Comparison of ENCODE assay signal across 1 cellular context in the genomic region with DNA sequence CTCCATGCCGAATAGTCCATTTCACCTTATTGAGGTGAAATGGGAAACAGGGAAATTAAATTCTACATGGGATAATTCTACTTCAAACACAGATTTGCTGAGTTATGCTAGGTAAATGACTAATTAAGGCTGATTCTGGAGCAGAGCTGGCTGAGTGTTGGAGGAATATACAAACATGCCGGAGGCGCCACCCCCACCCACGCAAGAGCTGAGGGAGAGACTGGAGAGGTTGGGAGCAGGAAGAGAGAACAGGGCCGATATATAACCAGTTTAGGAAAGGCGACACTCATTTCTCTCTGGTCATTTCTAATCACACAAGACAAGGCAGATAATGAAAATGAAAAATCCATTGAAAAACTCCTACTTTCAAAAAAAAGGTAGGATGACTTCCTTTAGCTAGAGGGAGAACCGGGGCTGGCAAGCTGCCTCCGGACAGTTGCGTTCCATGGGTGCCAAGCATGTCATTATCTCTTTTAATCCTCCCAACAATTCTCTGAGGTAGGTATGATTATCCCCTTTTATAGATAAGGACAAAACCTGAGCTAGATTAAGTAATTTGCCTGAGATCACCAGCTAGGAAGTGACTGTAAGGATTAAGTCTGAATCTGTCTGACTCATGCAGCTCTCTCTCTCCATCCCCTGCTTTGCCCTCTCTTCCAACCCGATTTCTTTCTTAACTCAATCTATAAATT.
A peak's percentile ranks its signal among the peaks of the same experiment; 100 is the strongest.
TF ChIP-seq lines count a peak whose summit lies in the region.

No MANE protein-coding gene starts in this region.

TF ChIP-seq in HEK293, 187 proteins besides CTCF, POLR2A, EP300 and RAD21 (continued from another document and continues in another):
- TF ChIP-seq ZBTB6 (tag by site-specific recombination; IDR thresholded peaks at IDR 0.05) (0 out of 2 replicates have a peak, but pooled peaks have one; percentile 2), EGR2 (tag by site-specific recombination; IDR thresholded peaks at IDR 0.05; ENCODE audit: low read depth) (peak; percentile 61; the same call in 1 of the 2 replicates), ZFP3 (tag by site-specific recombination; IDR thresholded peaks at IDR 0.05; ENCODE audit: low read depth) (no peak), ZNF692 (tag by site-specific recombination; IDR thresholded peaks at IDR 0.05) (0 out of 2 replicates have a peak, but pooled peaks have one; percentile 49), ZNF114 (tag by site-specific recombination; IDR thresholded peaks at IDR 0.05) (no peak), ZNF121 (tag by site-specific recombination; IDR thresholded peaks at IDR 0.05) (no peak), PATZ1 (tag by site-specific recombination; IDR thresholded peaks at IDR 0.05) (peak; percentile 22; the same call in 1 of the 2 replicates), ZNF600 (tag by site-specific recombination; IDR thresholded peaks at IDR 0.05) (peak; percentile 14; the same call in 1 of the 2 replicates), ZNF596 (tag by site-specific recombination; IDR thresholded peaks at IDR 0.05) (no peak; the same call in 1 of the 2 replicates), KLF16 (tag by site-specific recombination; IDR thresholded peaks at IDR 0.05) (no peak), ZNF292 (tag by site-specific recombination; IDR thresholded peaks at IDR 0.05; ENCODE audit: borderline replicate concordance, low read depth) (no peak), SALL2 (tag by site-specific recombination; IDR thresholded peaks at IDR 0.05; ENCODE audit: borderline replicate concordance) (no peak), ZNF560 (tag by site-specific recombination; IDR thresholded peaks at IDR 0.05; ENCODE audit: borderline replicate concordance) (no peak), GLIS1 (tag by site-specific recombination; IDR thresholded peaks at IDR 0.05) (peak; percentile 82), ZNF610 (tag by site-specific recombination; IDR thresholded peaks at IDR 0.05; ENCODE audit: borderline replicate concordance) (no peak), SCRT2 (tag by site-specific recombination; IDR thresholded peaks at IDR 0.05) (no peak), ZNF777 (tag by site-specific recombination; IDR thresholded peaks at IDR 0.05; ENCODE audit: borderline replicate concordance) (no peak), ZNF16 (tag by site-specific recombination; IDR thresholded peaks at IDR 0.05; ENCODE audit: low read depth) (no peak), SP2 (tag by site-specific recombination; IDR thresholded peaks at IDR 0.05) (no peak), RBAK (tag by site-specific recombination; IDR thresholded peaks at IDR 0.05) (no peak), ZNF624 (tag by site-specific recombination; IDR thresholded peaks at IDR 0.05) (no peak), ZNF248 (tag by site-specific recombination; IDR thresholded peaks at IDR 0.05) (no peak), TCF7L2 (IDR thresholded peaks at IDR 0.05; ENCODE audit: borderline replicate concordance, low read depth, low read length) (no peak), ZNF501 (tag by site-specific recombination; IDR thresholded peaks at IDR 0.05) (no peak)
- TF ChIP-seq, protein P1, sequence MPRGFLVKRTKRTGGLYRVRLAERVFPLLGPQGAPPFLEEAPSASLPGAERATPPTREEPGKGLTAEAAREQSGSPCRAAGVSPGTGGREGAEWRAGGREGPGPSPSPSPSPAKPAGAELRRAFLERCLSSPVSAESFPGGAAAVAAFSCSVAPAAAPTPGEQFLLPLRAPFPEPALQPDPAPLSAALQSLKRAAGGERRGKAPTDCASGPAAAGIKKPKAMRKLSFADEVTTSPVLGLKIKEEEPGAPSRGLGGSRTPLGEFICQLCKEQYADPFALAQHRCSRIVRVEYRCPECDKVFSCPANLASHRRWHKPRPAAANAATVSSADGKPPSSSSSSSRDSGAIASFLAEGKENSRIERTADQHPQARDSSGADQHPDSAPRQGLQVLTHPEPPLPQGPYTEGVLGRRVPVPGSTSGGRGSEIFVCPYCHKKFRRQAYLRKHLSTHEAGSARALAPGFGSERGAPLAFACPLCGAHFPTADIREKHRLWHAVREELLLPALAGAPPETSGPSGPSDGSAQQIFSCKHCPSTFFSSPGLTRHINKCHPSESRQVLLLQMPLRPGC (tag by site-specific recombination; IDR thresholded peaks at IDR 0.05): peak; percentile 89
- TF ChIP-seq, protein P2, sequence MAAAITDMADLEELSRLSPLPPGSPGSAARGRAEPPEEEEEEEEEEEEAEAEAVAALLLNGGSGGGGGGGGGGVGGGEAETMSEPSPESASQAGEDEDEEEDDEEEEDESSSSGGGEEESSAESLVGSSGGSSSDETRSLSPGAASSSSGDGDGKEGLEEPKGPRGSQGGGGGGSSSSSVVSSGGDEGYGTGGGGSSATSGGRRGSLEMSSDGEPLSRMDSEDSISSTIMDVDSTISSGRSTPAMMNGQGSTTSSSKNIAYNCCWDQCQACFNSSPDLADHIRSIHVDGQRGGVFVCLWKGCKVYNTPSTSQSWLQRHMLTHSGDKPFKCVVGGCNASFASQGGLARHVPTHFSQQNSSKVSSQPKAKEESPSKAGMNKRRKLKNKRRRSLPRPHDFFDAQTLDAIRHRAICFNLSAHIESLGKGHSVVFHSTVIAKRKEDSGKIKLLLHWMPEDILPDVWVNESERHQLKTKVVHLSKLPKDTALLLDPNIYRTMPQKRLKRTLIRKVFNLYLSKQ (tag by site-specific recombination; IDR thresholded peaks at IDR 0.05; ENCODE audit: borderline replicate concordance): no peak
- TF ChIP-seq, protein P3, sequence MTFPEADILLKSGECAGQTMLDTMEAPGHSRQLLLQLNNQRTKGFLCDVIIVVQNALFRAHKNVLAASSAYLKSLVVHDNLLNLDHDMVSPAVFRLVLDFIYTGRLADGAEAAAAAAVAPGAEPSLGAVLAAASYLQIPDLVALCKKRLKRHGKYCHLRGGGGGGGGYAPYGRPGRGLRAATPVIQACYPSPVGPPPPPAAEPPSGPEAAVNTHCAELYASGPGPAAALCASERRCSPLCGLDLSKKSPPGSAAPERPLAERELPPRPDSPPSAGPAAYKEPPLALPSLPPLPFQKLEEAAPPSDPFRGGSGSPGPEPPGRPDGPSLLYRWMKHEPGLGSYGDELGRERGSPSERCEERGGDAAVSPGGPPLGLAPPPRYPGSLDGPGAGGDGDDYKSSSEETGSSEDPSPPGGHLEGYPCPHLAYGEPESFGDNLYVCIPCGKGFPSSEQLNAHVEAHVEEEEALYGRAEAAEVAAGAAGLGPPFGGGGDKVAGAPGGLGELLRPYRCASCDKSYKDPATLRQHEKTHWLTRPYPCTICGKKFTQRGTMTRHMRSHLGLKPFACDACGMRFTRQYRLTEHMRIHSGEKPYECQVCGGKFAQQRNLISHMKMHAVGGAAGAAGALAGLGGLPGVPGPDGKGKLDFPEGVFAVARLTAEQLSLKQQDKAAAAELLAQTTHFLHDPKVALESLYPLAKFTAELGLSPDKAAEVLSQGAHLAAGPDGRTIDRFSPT (tag by site-specific recombination; IDR thresholded peaks at IDR 0.05): 0 out of 2 replicates have a peak, but pooled peaks have one; percentile 26
- TF ChIP-seq, protein P4, sequence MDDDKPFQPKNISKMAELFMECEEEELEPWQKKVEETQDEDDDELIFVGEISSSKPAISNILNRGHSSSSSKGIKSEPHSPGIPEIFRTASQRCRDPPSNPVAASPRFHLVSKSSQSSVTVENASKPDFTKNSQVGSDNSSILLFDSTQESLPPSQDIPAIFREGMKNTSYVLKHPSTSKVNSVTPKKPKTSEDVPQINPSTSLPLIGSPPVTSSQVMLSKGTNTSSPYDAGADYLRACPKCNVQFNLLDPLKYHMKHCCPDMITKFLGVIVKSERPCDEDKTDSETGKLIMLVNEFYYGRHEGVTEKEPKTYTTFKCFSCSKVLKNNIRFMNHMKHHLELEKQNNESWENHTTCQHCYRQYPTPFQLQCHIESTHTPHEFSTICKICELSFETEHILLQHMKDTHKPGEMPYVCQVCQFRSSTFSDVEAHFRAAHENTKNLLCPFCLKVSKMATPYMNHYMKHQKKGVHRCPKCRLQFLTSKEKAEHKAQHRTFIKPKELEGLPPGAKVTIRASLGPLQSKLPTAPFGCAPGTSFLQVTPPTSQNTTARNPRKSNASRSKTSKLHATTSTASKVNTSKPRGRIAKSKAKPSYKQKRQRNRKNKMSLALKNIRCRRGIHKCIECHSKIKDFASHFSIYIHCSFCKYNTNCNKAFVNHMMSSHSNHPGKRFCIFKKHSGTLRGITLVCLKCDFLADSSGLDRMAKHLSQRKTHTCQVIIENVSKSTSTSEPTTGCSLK (tag by site-specific recombination; IDR thresholded peaks at IDR 0.05): no peak
- TF ChIP-seq, protein P5, sequence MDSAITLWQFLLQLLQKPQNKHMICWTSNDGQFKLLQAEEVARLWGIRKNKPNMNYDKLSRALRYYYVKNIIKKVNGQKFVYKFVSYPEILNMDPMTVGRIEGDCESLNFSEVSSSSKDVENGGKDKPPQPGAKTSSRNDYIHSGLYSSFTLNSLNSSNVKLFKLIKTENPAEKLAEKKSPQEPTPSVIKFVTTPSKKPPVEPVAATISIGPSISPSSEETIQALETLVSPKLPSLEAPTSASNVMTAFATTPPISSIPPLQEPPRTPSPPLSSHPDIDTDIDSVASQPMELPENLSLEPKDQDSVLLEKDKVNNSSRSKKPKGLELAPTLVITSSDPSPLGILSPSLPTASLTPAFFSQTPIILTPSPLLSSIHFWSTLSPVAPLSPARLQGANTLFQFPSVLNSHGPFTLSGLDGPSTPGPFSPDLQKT (IDR thresholded peaks at IDR 0.05; ENCODE audit: borderline replicate concordance, low read depth, low read length): no peak
- TF ChIP-seq, protein P6, sequence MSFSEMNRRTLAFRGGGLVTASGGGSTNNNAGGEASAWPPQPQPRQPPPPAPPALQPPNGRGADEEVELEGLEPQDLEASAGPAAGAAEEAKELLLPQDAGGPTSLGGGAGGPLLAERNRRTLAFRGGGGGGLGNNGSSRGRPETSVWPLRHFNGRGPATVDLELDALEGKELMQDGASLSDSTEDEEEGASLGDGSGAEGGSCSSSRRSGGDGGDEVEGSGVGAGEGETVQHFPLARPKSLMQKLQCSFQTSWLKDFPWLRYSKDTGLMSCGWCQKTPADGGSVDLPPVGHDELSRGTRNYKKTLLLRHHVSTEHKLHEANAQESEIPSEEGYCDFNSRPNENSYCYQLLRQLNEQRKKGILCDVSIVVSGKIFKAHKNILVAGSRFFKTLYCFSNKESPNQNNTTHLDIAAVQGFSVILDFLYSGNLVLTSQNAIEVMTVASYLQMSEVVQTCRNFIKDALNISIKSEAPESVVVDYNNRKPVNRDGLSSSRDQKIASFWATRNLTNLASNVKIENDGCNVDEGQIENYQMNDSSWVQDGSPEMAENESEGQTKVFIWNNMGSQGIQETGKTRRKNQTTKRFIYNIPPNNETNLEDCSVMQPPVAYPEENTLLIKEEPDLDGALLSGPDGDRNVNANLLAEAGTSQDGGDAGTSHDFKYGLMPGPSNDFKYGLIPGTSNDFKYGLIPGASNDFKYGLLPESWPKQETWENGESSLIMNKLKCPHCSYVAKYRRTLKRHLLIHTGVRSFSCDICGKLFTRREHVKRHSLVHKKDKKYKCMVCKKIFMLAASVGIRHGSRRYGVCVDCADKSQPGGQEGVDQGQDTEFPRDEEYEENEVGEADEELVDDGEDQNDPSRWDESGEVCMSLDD (tag by site-specific recombination; IDR thresholded peaks at IDR 0.05): no peak
- TF ChIP-seq, protein P7, sequence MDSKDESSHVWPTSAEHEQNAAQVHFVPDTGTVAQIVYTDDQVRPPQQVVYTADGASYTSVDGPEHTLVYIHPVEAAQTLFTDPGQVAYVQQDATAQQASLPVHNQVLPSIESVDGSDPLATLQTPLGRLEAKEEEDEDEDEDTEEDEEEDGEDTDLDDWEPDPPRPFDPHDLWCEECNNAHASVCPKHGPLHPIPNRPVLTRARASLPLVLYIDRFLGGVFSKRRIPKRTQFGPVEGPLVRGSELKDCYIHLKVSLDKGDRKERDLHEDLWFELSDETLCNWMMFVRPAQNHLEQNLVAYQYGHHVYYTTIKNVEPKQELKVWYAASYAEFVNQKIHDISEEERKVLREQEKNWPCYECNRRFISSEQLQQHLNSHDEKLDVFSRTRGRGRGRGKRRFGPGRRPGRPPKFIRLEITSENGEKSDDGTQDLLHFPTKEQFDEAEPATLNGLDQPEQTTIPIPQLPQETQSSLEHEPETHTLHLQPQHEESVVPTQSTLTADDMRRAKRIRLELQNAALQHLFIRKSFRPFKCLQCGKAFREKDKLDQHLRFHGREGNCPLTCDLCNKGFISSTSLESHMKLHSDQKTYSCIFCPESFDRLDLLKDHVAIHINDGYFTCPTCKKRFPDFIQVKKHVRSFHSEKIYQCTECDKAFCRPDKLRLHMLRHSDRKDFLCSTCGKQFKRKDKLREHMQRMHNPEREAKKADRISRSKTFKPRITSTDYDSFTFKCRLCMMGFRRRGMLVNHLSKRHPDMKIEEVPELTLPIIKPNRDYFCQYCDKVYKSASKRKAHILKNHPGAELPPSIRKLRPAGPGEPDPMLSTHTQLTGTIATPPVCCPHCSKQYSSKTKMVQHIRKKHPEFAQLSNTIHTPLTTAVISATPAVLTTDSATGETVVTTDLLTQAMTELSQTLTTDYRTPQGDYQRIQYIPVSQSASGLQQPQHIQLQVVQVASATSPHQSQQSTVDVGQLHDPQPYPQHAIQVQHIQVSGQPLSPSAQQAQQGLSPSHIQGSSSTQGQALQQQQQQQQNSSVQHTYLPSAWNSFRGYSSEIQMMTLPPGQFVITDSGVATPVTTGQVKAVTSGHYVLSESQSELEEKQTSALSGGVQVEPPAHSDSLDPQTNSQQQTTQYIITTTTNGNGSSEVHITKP (tag by site-specific recombination; IDR thresholded peaks at IDR 0.05): peak; percentile 44; the same call in 1 of the 2 replicates
